In the genomic region with DNA sequence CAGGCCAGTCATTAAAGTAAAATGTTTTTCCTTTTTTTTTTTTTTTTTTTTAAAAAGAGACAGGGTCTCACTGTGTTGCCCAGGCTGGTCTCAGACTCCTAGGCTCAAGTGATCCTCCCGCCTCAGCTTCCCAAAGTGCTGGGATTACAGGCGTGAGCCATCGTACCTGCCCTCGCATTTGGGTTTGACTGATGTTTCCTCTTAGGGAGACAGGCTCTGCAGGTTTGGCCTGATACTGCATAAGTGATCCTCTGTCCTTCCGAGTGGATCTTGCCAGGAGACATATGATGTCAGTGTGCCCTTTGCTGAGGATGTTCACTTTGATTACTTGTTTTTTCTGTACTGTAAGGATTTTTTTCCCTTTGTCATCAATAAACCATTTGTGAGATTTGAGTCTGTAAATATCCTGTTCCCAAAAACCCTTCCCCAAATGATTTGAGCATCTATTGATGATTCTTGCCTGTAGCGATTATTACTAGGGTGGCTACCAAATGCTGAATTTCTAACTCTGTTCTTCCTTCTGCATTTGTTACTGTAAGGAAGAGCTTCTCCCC, we compare ENCODE assay signal across 20 cellular contexts.
"Had no signal": no experiment of that assay in that cellular context is flagged by ENCODE, and none has a peak within 500 bp of the region (broad histone marks: within the 10 kb centered on the region; RNA-seq: fewer than 3 reads in every experiment).

No MANE protein-coding gene starts in this region.

- H3K4me1 Mint-ChIP-seq: central memory CD8-positive, alpha-beta T cell had no signal

- H3K4me3 ChIP-seq: coronary artery, esophagus muscularis mucosa, lung, transverse colon had no signal

- H3K27ac ChIP-seq: coronary artery, esophagus muscularis mucosa, transverse colon had no signal

- H3K9me3 ChIP-seq: esophagus muscularis mucosa, transverse colon had no signal

- ATAC-seq: activated CD4-positive, CD25-positive, alpha-beta regulatory T cell treated with anti-CD3 and anti-CD28 coated beads, Interleukin-2, amount 50 U/mL, for 24 hours; activated T-cell treated with anti-CD3 and anti-CD28 coated beads, Interleukin-2, amount 50 U/mL, for 4 hours; left lobe of liver had no signal

- DNase-seq: activated CD4-positive, alpha-beta T cell treated with anti-CD3 and anti-CD28 coated beads, Interleukin-2, amount 50 U/mL, for 1 hour; activated CD8-positive, alpha-beta memory T cell treated with anti-CD3 and anti-CD28 coated beads, Interleukin-2, amount 50 U/mL, for 4 hours; activated naive CD4-positive, alpha-beta T cell treated with anti-CD3 and anti-CD28 coated beads for 36 hours; activated T-cell treated with anti-CD3 and anti-CD28 coated beads, Interleukin-2, amount 50 U/mL, for 4 hours; anterior cingulate cortex; hypothalamus; midbrain; nephron progenitor cell; occipital lobe; T1000; transverse colon had no signal

- H3K9me3 Mint-ChIP-seq: activated naive CD4-positive, alpha-beta T cell treated with anti-CD3 and anti-CD28 coated beads for 36 hours; activated T-cell treated with anti-CD3 and anti-CD28 coated beads, Interleukin-2, amount 50 U/mL, for 4 hours; brain; central memory CD8-positive, alpha-beta T cell; stimulated activated naive CD8-positive, alpha-beta T cell treated with anti-CD3 and anti-CD28 coated beads, Interleukin-15, Interleukin-2, amounts not matched to agents 100 ng/mL and 50 ng/mL, for 24 hours had no signal

- H3K4me3 Mint-ChIP-seq: activated naive CD4-positive, alpha-beta T cell treated with anti-CD3 and anti-CD28 coated beads for 36 hours; activated T-cell treated with anti-CD3 and anti-CD28 coated beads, Interleukin-2, amount 50 U/mL, for 4 hours; brain; central memory CD8-positive, alpha-beta T cell; nephron progenitor cell; stimulated activated naive CD8-positive, alpha-beta T cell treated with anti-CD3 and anti-CD28 coated beads, Interleukin-15, Interleukin-2, amounts not matched to agents 100 ng/mL and 50 ng/mL, for 24 hours had no signal

- H3K27me3 ChIP-seq: esophagus muscularis mucosa, transverse colon had no signal

- H3K27me3 Mint-ChIP-seq: central memory CD8-positive, alpha-beta T cell; progenitor cell of endocrine pancreas; stimulated activated naive CD8-positive, alpha-beta T cell treated with anti-CD3 and anti-CD28 coated beads, Interleukin-15, Interleukin-2, amounts not matched to agents 100 ng/mL and 50 ng/mL, for 24 hours had no signal

- H3K27ac Mint-ChIP-seq: activated naive CD4-positive, alpha-beta T cell treated with anti-CD3 and anti-CD28 coated beads for 36 hours; nephron progenitor cell; progenitor cell of endocrine pancreas; stimulated activated naive CD8-positive, alpha-beta T cell treated with anti-CD3 and anti-CD28 coated beads, Interleukin-15, Interleukin-2, amounts not matched to agents 100 ng/mL and 50 ng/mL, for 24 hours had no signal

- H3K4me1 ChIP-seq: esophagus muscularis mucosa, transverse colon had no signal
